Comparison of ENCODE assay signal across 8 cellular contexts in genomic region chr17:56833812-56834379, GRCh38. TPM values are rescaled to one million over a fixed set of nuclear protein-coding genes. Genes with fewer than 3 reads are reported as not detected.
DNase-seq lines count a peak whose midpoint lies in the region; TF ChIP-seq lines count a peak whose summit lies in the region.

A gene with protein sequence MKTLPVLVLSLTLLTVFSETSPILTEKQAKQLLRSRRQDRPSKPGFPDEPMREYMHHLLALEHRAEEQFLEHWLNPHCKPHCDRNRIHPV (minus strand): TSS chr17:56833920. CDS start chr17:56815810, 18,110 bp downstream.
TSS of gene DGKE (plus strand) at chr17:56834151. CDS start at chr17:56834796, 645 bp downstream.

- peaks cover 18 to 69% (median 47%) of the 10 kb centered on the region in 4 donors for H3K4me1 ChIP-seq in stomach

- no peak for TF ChIP-seq POLR2A in stomach (IDR thresholded peaks at IDR 0.05)

- peak within 1 kb of the TSS; percentile 90 for H3K4me3 Mint-ChIP-seq in neural crest cell

- no peak for TF ChIP-seq EP300 in stomach (IDR thresholded peaks at IDR 0.05)

- 1 to 2% (median 1%) methylated on average over 21 to 65 of the region's 65 CpGs for WGBS in stomach, 5 donors

- peaks cover 34% of the 10 kb centered on the region for H3K4me1 Mint-ChIP-seq in neural crest cell

- no peak within 1 kb of the TSS for H3K27ac Mint-ChIP-seq in neural crest cell (ENCODE audit: unreplicated experiment)

- no peaks in the 10 kb centered on the region for H3K27me3 ChIP-seq in stomach

- H3K36me3 ChIP-seq in stomach = peaks cover 0 to 2% (median 0%) of the 10 kb centered on the region in 4 donors

- no peaks in the 10 kb centered on the region for H3K9me3 Mint-ChIP-seq in neural crest cell

- peaks cover 21% of the 10 kb centered on the region for H3K27me3 Mint-ChIP-seq in neural crest cell (ENCODE audit: low read depth)

- DNase-seq in EL = peak; percentile 97
- DNase-seq in H4 (ENCODE audit: low spot score) = peak; percentile 85
- DNase-seq in LHCN-M2 (ENCODE audit: low read depth) = peak; percentile 92
- peak; percentile 98 for DNase-seq in RPMI8226
- DNase-seq in activated effector memory CD4-positive, alpha-beta T cell treated with anti-CD3 and anti-CD28 coated beads, Interleukin-2, amount 50 U/mL, for 16 hours = peak; percentile 99
- DNase-seq in fibroblast of the conjunctiva (ENCODE audit: low read depth) = peak; percentile 93
- peak; percentile 92 for DNase-seq in neural crest cell (ENCODE audit: low read depth, low spot score)
- peak; percentile 99 for DNase-seq in stomach

- H3K27ac ChIP-seq in stomach = peak within 1 kb of the TSS; percentile 84 to 96 (median 93)

- no peaks in the 10 kb centered on the region for H3K9me3 ChIP-seq in stomach

- H3K36me3 Mint-ChIP-seq in neural crest cell (ENCODE audit: low read depth) = peaks cover 11% of the 10 kb centered on the region

- H3K4me3 ChIP-seq in stomach = peak within 1 kb of the TSS; percentile 75 to 82 (median 81)

- no peak for TF ChIP-seq CTCF in neural crest cell (conservative IDR thresholded peaks at IDR 0.05)
- TF ChIP-seq CTCF in stomach (IDR thresholded peaks at IDR 0.05) = no peak

- intact Hi-C loops in stomach (cut with DNase I; ENCODE audit: low total_unique reads) = no loop called here

RNA-seq across cellular contexts. Expression of the first gene that starts in this region (rescaled TPM):
- total RNA-seq in H4 (2014; rRNA removed; shearing (Covaris generic)) = 0.41 and 0.72 TPM in 2 replicates
- 0.06 and 0.69 TPM in 2 replicates for total RNA-seq in LHCN-M2 (2014; rRNA removed)
- polyA plus RNA-seq in LHCN-M2 (2012) = 1.1 TPM
- total RNA-seq in neural crest cell = 2.3 and 2.4 TPM in 2 replicates
- total RNA-seq in stomach = 1 to 10 TPM in 2 of 5 donors, under 1 TPM in 1, not detected in 2; 0.72 to 2.7 (median 1.8) TPM
- 1 to 10 TPM; 1.1 to 4.6 (median 1.3) TPM for polyA plus RNA-seq in stomach

RNA-seq across cellular contexts. Expression of gene DGKE, which starts in this region (rescaled TPM):
- total RNA-seq in H4 (2014; rRNA removed; shearing (Covaris generic)) = 0.37 and 0.64 TPM in 2 replicates
- total RNA-seq in LHCN-M2 (2014; rRNA removed) (2.6 and 3.2 TPM in 2 replicates), neural crest cell (4.7 and 5.4 TPM in 2 replicates), stomach (10 to 100 TPM; 13.4 to 38.8 (median 15.2) TPM)
- polyA plus RNA-seq in LHCN-M2 (2012) = 1.00 TPM
- 1 to 10 TPM in 2 of 3 donors, under 1 TPM in 1; 0.56 to 1.8 (median 1.2) TPM for polyA plus RNA-seq in stomach

Comparison
In these comparisons a context has a peak if more than half of its experiments do, and no peak if none do; other contexts are left out.
1. Peak in every context shown above with its lines: DNase-seq, H3K4me3 ChIP-seq and H3K27ac ChIP-seq.
2. Peak in DNase-seq in H4; RNA of the genes that start here not detected or under 1 TPM.